Comparison of ENCODE assay signal across 1 cellular context in genomic region chr1:1290238-1290731, GRCh38.
TF ChIP-seq lines count a peak whose summit lies in the region.

No MANE protein-coding gene starts in this region.

TF ChIP-seq in K562, 482 proteins besides CTCF, POLR2A, EP300 and RAD21 (continued from another document and continues in another):
- no peak for TF ChIP-seq ZNF165 (CRISPR knock-in tag; IDR thresholded peaks at IDR 0.05; ENCODE audit: borderline replicate concordance)
- no peak for TF ChIP-seq RHOXF2B (CRISPR knock-in tag; conservative IDR thresholded peaks at IDR 0.05)
- TF ChIP-seq ZNF707 (CRISPR knock-in tag; conservative IDR thresholded peaks at IDR 0.05) = no peak
- TF ChIP-seq EGR1 (conservative IDR thresholded peaks at IDR 0.05) = no peak
- no peak for TF ChIP-seq CHD2 (IDR thresholded peaks at IDR 0.05; ENCODE audit: low read depth, low read length)
- TF ChIP-seq RBM14 (IDR thresholded peaks at IDR 0.05; ENCODE audit: borderline replicate concordance, insufficient read depth, low read depth, low read length) = 0 out of 2 replicates have a peak, but pooled peaks have one; percentile 80
- 0 out of 2 replicates have a peak, but pooled peaks have one; percentile 27 for TF ChIP-seq ZNF143 (CRISPR knock-in tag; IDR thresholded peaks at IDR 0.05)
- TF ChIP-seq FOXP4 (CRISPR knock-in tag; IDR thresholded peaks at IDR 0.05; ENCODE audit: borderline replicate concordance) = no peak
- TF ChIP-seq MNT (conservative IDR thresholded peaks at IDR 0.05) = no peak
- TF ChIP-seq KDM5B (IDR thresholded peaks at IDR 0.05; ENCODE audit: insufficient replicate concordance, low read depth, low read length) = no peak
- 0 out of 2 replicates have a peak, but pooled peaks have one; percentile 20 for TF ChIP-seq ZNF263 (CRISPR knock-in tag; IDR thresholded peaks at IDR 0.05; ENCODE audit: borderline replicate concordance)
- no peak for TF ChIP-seq ZBTB11 (CRISPR knock-in tag; IDR thresholded peaks at IDR 0.05)
- TF ChIP-seq ZNF77 (CRISPR knock-in tag; IDR thresholded peaks at IDR 0.05) = no peak
- TF ChIP-seq JUN (IDR thresholded peaks at IDR 0.05; ENCODE audit: borderline replicate concordance, low read depth, low read length) = no peak
- TF ChIP-seq JUN (CRISPR knock-in tag; IDR thresholded peaks at IDR 0.05; ENCODE audit: borderline replicate concordance) = no peak
- no peak for TF ChIP-seq ZNF584 (CRISPR knock-in tag; IDR thresholded peaks at IDR 0.05; ENCODE audit: low read depth)
- TF ChIP-seq TAF9B (IDR thresholded peaks at IDR 0.05; ENCODE audit: partially characterized antibody) = no peak
- TF ChIP-seq HMG20A (CRISPR knock-in tag; conservative IDR thresholded peaks at IDR 0.05) = no peak
- no peak for TF ChIP-seq FOSL1 (tag; conservative IDR thresholded peaks at IDR 0.05)
- no peak for TF ChIP-seq OTX1 (CRISPR knock-in tag; IDR thresholded peaks at IDR 0.05)
- no peak for TF ChIP-seq FOXJ3 (CRISPR knock-in tag; IDR thresholded peaks at IDR 0.05)
- no peak for TF ChIP-seq GATA2 (CRISPR knock-in tag; IDR thresholded peaks at IDR 0.05)
- TF ChIP-seq MXI1 (IDR thresholded peaks at IDR 0.05; ENCODE audit: low read depth, low read length) = no peak
- TF ChIP-seq MCM2 (IDR thresholded peaks at IDR 0.05; ENCODE audit: low read depth) = no peak
- no peak for TF ChIP-seq CHCHD3 (CRISPR knock-in tag; IDR thresholded peaks at IDR 0.05)
- TF ChIP-seq PTBP1 (IDR thresholded peaks at IDR 0.05; ENCODE audit: low read depth, low read length) = no peak
- TF ChIP-seq KHSRP (IDR thresholded peaks at IDR 0.05) = no peak
- no peak for TF ChIP-seq MEF2A (IDR thresholded peaks at IDR 0.05; ENCODE audit: control insufficient read depth, low read depth, low read length)
- no peak for TF ChIP-seq SRSF7 (optimal IDR thresholded peaks at IDR 0.05; ENCODE audit: low read depth, low read length)
- no peak for TF ChIP-seq XRCC3 (IDR thresholded peaks at IDR 0.05)
- peak; percentile 65; the same call in 1 of the 2 replicates for TF ChIP-seq STAG1 (CRISPR knock-in tag; IDR thresholded peaks at IDR 0.05; ENCODE audit: borderline replicate concordance)
- TF ChIP-seq TFAP4 (CRISPR knock-in tag; IDR thresholded peaks at IDR 0.05; ENCODE audit: borderline replicate concordance) = peak; percentile 92
- TF ChIP-seq TCF3 (CRISPR knock-in tag; IDR thresholded peaks at IDR 0.05) = no peak
- TF ChIP-seq ZNF134 (CRISPR knock-in tag; conservative IDR thresholded peaks at IDR 0.05) = no peak
- TF ChIP-seq ZNF175 (CRISPR knock-in tag; IDR thresholded peaks at IDR 0.05; ENCODE audit: low read depth) = no peak
- no peak for TF ChIP-seq CGGBP1 (CRISPR knock-in tag; IDR thresholded peaks at IDR 0.05)
- TF ChIP-seq HCFC1 (IDR thresholded peaks at IDR 0.05; ENCODE audit: low read depth, low read length) = 0 out of 2 replicates have a peak, but pooled peaks have one; percentile 14
- TF ChIP-seq ATF2 (CRISPR knock-in tag; IDR thresholded peaks at IDR 0.05) = no peak
- TF ChIP-seq PPARD (CRISPR knock-in tag; IDR thresholded peaks at IDR 0.05) = no peak
- TF ChIP-seq TBL1XR1 (IDR thresholded peaks at IDR 0.05; ENCODE audit: low read length in 2 of 2) = no peak
- no peak for TF ChIP-seq CCNT2 (IDR thresholded peaks at IDR 0.05; ENCODE audit: borderline replicate concordance, extremely low read depth, insufficient read length, low read depth, low read length)
- no peak for TF ChIP-seq USF2 (CRISPR knock-in tag; IDR thresholded peaks at IDR 0.05)
- TF ChIP-seq ID3 (CRISPR knock-in tag; IDR thresholded peaks at IDR 0.05) = no peak
- TF ChIP-seq ID3 (tag; IDR thresholded peaks at IDR 0.05) = no peak
- no peak for TF ChIP-seq NBN (IDR thresholded peaks at IDR 0.05; ENCODE audit: low read depth)
- TF ChIP-seq GABPB2 (CRISPR knock-in tag; conservative IDR thresholded peaks at IDR 0.05) = no peak
